ENCODE assay signal across 15 cellular contexts in the genomic region with DNA sequence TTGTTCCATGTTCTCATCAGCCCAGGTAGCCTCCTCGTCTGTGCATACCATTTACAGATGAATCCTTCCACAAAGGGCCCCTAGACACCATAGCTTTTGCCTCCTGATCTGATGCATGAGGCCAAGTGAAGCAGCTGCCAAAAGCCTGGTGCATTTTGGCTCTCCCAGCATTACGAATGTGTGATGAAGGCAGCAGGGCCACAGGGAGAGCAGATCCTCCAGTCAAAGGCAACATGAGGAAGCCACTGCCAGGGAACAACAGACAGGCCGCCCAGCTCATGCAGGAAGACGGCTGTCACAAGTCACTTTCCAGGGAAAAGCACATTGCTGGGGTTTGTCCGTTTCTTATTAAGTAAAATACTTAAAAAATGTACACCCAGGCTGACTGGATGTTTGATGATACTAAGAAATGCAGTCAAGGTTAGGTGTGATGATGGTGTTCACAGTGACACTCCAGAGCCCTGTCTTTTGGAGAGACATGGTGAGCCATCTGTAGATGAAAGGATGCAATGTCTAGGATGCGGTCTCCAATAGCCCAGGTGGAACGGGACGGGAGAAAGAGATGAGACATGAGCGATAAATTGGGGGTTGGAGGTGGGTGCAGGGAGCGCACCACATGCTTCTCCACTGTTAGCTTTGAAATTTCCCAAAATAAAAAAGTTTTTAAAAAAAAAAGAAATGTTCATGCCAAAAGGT.
"Had no signal": no experiment of that assay in that cellular context is flagged by ENCODE, and none has a peak within 500 bp of the region (broad histone marks: within the 10 kb centered on the region; RNA-seq: fewer than 3 reads in every experiment).

No MANE protein-coding gene starts in this region.

- H3K27ac Mint-ChIP-seq: activated CD8-positive, alpha-beta T cell treated with anti-CD3 and anti-CD28 coated beads, Interleukin-2, amount 10 ng/mL, durations not matched to agents 7 days and 5 days; activated naive CD4-positive, alpha-beta T cell treated with anti-CD3 and anti-CD28 coated beads, Interleukin-2, amount 50 U/mL, for 72 hours; natural killer cell; stimulated activated naive CD8-positive, alpha-beta T cell treated with anti-CD3 and anti-CD28 coated beads, Interleukin-15, amount 100 ng/mL, for 72 hours had no signal

- H3K27me3 Mint-ChIP-seq: stimulated activated naive CD8-positive, alpha-beta T cell treated with anti-CD3 and anti-CD28 coated beads, Interleukin-15, amount 100 ng/mL, for 72 hours had no signal

- H3K27me3 ChIP-seq: thyroid gland had no signal

- DNase-seq: activated CD8-positive, alpha-beta T cell treated with anti-CD3 and anti-CD28 coated beads, Interleukin-2, amount 10 ng/mL, durations not matched to agents 7 days and 5 days; activated effector memory CD4-positive, alpha-beta T cell treated with anti-CD3 and anti-CD28 coated beads, Interleukin-2, amount 50 U/mL, for 16 hours; amygdala; foreskin melanocyte; left colon; mammary epithelial cell; natural killer cell; occipital lobe; psoas muscle; stimulated activated CD4-positive, alpha-beta T cell treated with anti-CD3 and anti-CD28 coated beads, Interleukin-4, amount 100 ng/mL, for 1 hour; stimulated activated CD8-positive, alpha-beta memory T cell treated with anti-CD3 and anti-CD28 coated beads, Interleukin-4, amount 100 ng/mL, for 48 hours; stimulated activated naive CD8-positive, alpha-beta T cell treated with anti-CD3 and anti-CD28 coated beads, Interleukin-15, amount 100 ng/mL, for 72 hours; SW 1271; thyroid gland had no signal

- H3K4me3 ChIP-seq: psoas muscle, thyroid gland had no signal

- H3K4me1 Mint-ChIP-seq: natural killer cell; stimulated activated naive CD8-positive, alpha-beta T cell treated with anti-CD3 and anti-CD28 coated beads, Interleukin-15, amount 100 ng/mL, for 72 hours had no signal

- H3K36me3 Mint-ChIP-seq: activated naive CD4-positive, alpha-beta T cell treated with anti-CD3 and anti-CD28 coated beads, Interleukin-2, amount 50 U/mL, for 72 hours; natural killer cell had no signal

- H3K27ac ChIP-seq: psoas muscle, thyroid gland had no signal

- H3K4me3 Mint-ChIP-seq: activated CD8-positive, alpha-beta T cell treated with anti-CD3 and anti-CD28 coated beads, Interleukin-2, amount 10 ng/mL, durations not matched to agents 7 days and 5 days; natural killer cell; stimulated activated naive CD8-positive, alpha-beta T cell treated with anti-CD3 and anti-CD28 coated beads, Interleukin-15, amount 100 ng/mL, for 72 hours had no signal

- H3K4me1 ChIP-seq: psoas muscle, thyroid gland had no signal

- H3K9me3 Mint-ChIP-seq: activated naive CD4-positive, alpha-beta T cell treated with anti-CD3 and anti-CD28 coated beads, Interleukin-2, amount 50 U/mL, for 72 hours; natural killer cell; stimulated activated naive CD8-positive, alpha-beta T cell treated with anti-CD3 and anti-CD28 coated beads, Interleukin-15, amount 100 ng/mL, for 72 hours had no signal

- ATAC-seq: activated CD8-positive, alpha-beta T cell treated with anti-CD3 and anti-CD28 coated beads, Interleukin-2, amount 10 ng/mL, durations not matched to agents 7 days and 5 days; activated naive CD4-positive, alpha-beta T cell treated with anti-CD3 and anti-CD28 coated beads, Interleukin-2, amount 50 U/mL, for 72 hours; left colon; natural killer cell; psoas muscle; stimulated activated naive CD8-positive, alpha-beta T cell treated with anti-CD3 and anti-CD28 coated beads, Interleukin-15, amount 100 ng/mL, for 72 hours had no signal

- H3K9me3 ChIP-seq: psoas muscle, thyroid gland had no signal
